ENCODE assay signal across 15 cellular contexts in the genomic region with DNA sequence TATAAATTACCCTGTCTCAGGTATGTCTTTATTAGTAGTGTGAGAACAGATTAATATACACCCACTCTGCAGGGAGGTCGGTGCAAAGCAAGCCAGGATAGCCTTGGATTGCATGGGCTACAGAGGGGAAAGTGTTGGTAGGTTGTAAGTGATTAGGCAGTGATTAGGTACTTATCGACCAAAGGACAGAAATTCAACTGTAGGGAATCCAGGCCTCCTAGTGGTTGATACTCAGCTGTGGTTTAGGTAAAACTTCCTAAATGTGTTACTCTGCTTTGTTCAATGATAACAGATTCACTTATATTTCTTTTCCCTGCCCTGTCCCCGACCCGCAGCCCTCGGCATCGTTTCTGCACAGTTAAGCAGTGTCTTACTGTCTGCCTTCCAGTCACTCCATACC.
DNase-seq lines count a peak whose midpoint lies in the region; ATAC-seq and TF ChIP-seq lines count a peak whose summit lies in the region.
"Had no signal": no experiment of that assay in that cellular context is flagged by ENCODE, and none has a peak within 500 bp of the region (broad histone marks: within the 10 kb centered on the region; RNA-seq: fewer than 3 reads in every experiment).

No MANE protein-coding gene starts in this region.

- H3K4me3 Mint-ChIP-seq in H9 = no peak overlapping the region
- no peak overlapping the region for H3K4me3 Mint-ChIP-seq in T-helper 2 cell treated with Interferon-gamma antibody and Interleukin-4, amounts not matched to agents 5 μg/mL and 100 μg/mL, for 36 hours
- no peak overlapping the region for H3K4me3 Mint-ChIP-seq in activated CD8-positive, alpha-beta T cell treated with anti-CD3 and anti-CD28 coated beads for 36 hours
- H3K4me3 Mint-ChIP-seq in activated T-helper 2 cell treated with anti-CD3 and anti-CD28 coated beads, Interferon-gamma antibody, Interleukin-2, Interleukin-4, amounts not matched to agents 10 μg/mL and 5 μg/mL and 100 μg/mL, durations not matched to agents 14 hours and 24 hours and 36 hours (ENCODE audit: low read depth) = no peak overlapping the region
- H3K4me3 Mint-ChIP-seq: B cell; CD4-positive, CD25-positive, alpha-beta regulatory T cell; IgD-negative memory B cell had no signal

- H2BK12ac ChIP-seq in H9 (ENCODE audit: insufficient read length, low read depth, low read length) = no peak overlapping the region

- no peak overlapping the region for H4K5ac ChIP-seq in H9 (ENCODE audit: insufficient read length, low read depth, low read length)

- no peaks in the 10 kb centered on the region for H3K9me3 ChIP-seq in H9 (ENCODE audit: control insufficient read depth, low read depth, low read length)
- H3K9me3 ChIP-seq: BLaER1 treated with 17β-estradiol and CSF1 and Interleukin-3, amounts not matched to agents 10 nM and 100 nM; Caco-2 had no signal

- no peak overlapping the region for H3K4me2 ChIP-seq in H9 (ENCODE audit: insufficient read depth, insufficient read length, low read length)
- H3K4me2 ChIP-seq: BLaER1 treated with 17β-estradiol and CSF1 and Interleukin-3, amounts not matched to agents 10 nM and 100 nM had no signal

- H2BK20ac ChIP-seq in H9 (ENCODE audit: low read depth, low read length, poor library complexity, severe bottlenecking) = no peak overlapping the region

- H3K23me2 ChIP-seq in H9 (ENCODE audit: insufficient read length, low read depth, low read length, poor library complexity, severe bottlenecking) = no peaks in the 10 kb centered on the region

- peak; percentile 42; the same call in 2 of the 3 replicates for TF ChIP-seq CTCF in H9 (conservative IDR thresholded peaks at IDR 0.05)
- peak; percentile 26 for TF ChIP-seq CTCF in choroid plexus epithelial cell (conservative IDR thresholded peaks at IDR 0.05; ENCODE audit: low read depth, low read length)
- TF ChIP-seq CTCF in fibroblast of the aortic adventitia (IDR thresholded peaks at IDR 0.05; ENCODE audit: insufficient read depth, low read length) = peak; percentile 3
- no peak for TF ChIP-seq CTCF in activated CD8-positive, alpha-beta T cell treated with anti-CD3 and anti-CD28 coated beads for 36 hours (IDR thresholded peaks at IDR 0.05)

- no peaks in the 10 kb centered on the region for H3K27me3 ChIP-seq in H9 (ENCODE audit: insufficient read depth, low read length)
- H3K27me3 ChIP-seq: BLaER1 treated with 17β-estradiol and CSF1 and Interleukin-3, amounts not matched to agents 10 nM and 100 nM had no signal

- H2BK15ac ChIP-seq in H9 (ENCODE audit: low read depth, low read length) = no peak overlapping the region

- WGBS in H9 (ENCODE audit: extremely low coverage, insufficient read length, low lambda C conversion rate) = no CpG with 5 or more reads among the region's 6 CpGs

- H2BK120ac ChIP-seq in H9 (ENCODE audit: low read depth, low read length, poor library complexity, severe bottlenecking) = no peak overlapping the region

- DNase-seq in H9 = no peak
- no peak for DNase-seq in choroid plexus epithelial cell (ENCODE audit: low read depth)
- DNase-seq in fibroblast of the aortic adventitia (ENCODE audit: low read depth) = no peak
- no peak for DNase-seq in T-helper 2 cell treated with Interferon-gamma antibody and Interleukin-4, amounts not matched to agents 5 μg/mL and 100 μg/mL, for 36 hours (ENCODE audit: low spot score)
- no peak for DNase-seq in activated CD8-positive, alpha-beta T cell treated with anti-CD3 and anti-CD28 coated beads for 36 hours
- no peak for DNase-seq in activated T-helper 2 cell treated with anti-CD3 and anti-CD28 coated beads, Interferon-gamma antibody, Interleukin-2, Interleukin-4, amounts not matched to agents 10 μg/mL and 5 μg/mL and 100 μg/mL, durations not matched to agents 14 hours and 24 hours and 36 hours (ENCODE audit: low spot score)
- DNase-seq: Caco-2; CD4-positive, CD25-positive, alpha-beta regulatory T cell; GOT3; H7 had no signal

- H3T11ph ChIP-seq in H9 (ENCODE audit: low read length) = no peak overlapping the region

- no peaks in the 10 kb centered on the region; the same call in 1 of the 2 replicates for H3K27me3 Mint-ChIP-seq in H9 (ENCODE audit: low read depth)
- H3K27me3 Mint-ChIP-seq in T-helper 2 cell treated with Interferon-gamma antibody and Interleukin-4, amounts not matched to agents 5 μg/mL and 100 μg/mL, for 36 hours (ENCODE audit: low read depth) = no peaks in the 10 kb centered on the region
- H3K27me3 Mint-ChIP-seq in activated CD8-positive, alpha-beta T cell treated with anti-CD3 and anti-CD28 coated beads for 36 hours = no peaks in the 10 kb centered on the region
- no peaks in the 10 kb centered on the region for H3K27me3 Mint-ChIP-seq in activated T-helper 2 cell treated with anti-CD3 and anti-CD28 coated beads, Interferon-gamma antibody, Interleukin-2, Interleukin-4, amounts not matched to agents 10 μg/mL and 5 μg/mL and 100 μg/mL, durations not matched to agents 14 hours and 24 hours and 36 hours (ENCODE audit: low read depth)
- H3K27me3 Mint-ChIP-seq: B cell; CD4-positive, CD25-positive, alpha-beta regulatory T cell; IgD-negative memory B cell had no signal

- H3K79me1 ChIP-seq in H9 (ENCODE audit: insufficient read depth, low read depth, low read length, poor library complexity, severe bottlenecking) = no peaks in the 10 kb centered on the region

- H3K4ac ChIP-seq in H9 (ENCODE audit: low read depth, low read length) = no peak overlapping the region

- ATAC-seq in GM21360 (IDR thresholded peaks at IDR 0.05; ENCODE audit: unreplicated experiment) = no peak
- no peak for ATAC-seq in activated CD8-positive, alpha-beta T cell treated with anti-CD3 and anti-CD28 coated beads for 36 hours
- ATAC-seq: HepG2 had no signal

- H2AK5ac ChIP-seq in H9 (ENCODE audit: insufficient read length, low read length) = no peak overlapping the region

- H3K14ac ChIP-seq in H9 (ENCODE audit: insufficient read depth, low read length) = no peak overlapping the region

- H3K4me1 Mint-ChIP-seq in H9 = no peaks in the 10 kb centered on the region
- no peaks in the 10 kb centered on the region for H3K4me1 Mint-ChIP-seq in T-helper 2 cell treated with Interferon-gamma antibody and Interleukin-4, amounts not matched to agents 5 μg/mL and 100 μg/mL, for 36 hours (ENCODE audit: low read depth)
- H3K4me1 Mint-ChIP-seq in activated CD8-positive, alpha-beta T cell treated with anti-CD3 and anti-CD28 coated beads for 36 hours (ENCODE audit: low read depth) = no peaks in the 10 kb centered on the region
- no peaks in the 10 kb centered on the region for H3K4me1 Mint-ChIP-seq in activated T-helper 2 cell treated with anti-CD3 and anti-CD28 coated beads, Interferon-gamma antibody, Interleukin-2, Interleukin-4, amounts not matched to agents 10 μg/mL and 5 μg/mL and 100 μg/mL, durations not matched to agents 14 hours and 24 hours and 36 hours (ENCODE audit: low read depth)
- H3K4me1 Mint-ChIP-seq: B cell; CD4-positive, CD25-positive, alpha-beta regulatory T cell; IgD-negative memory B cell had no signal

- no peaks in the 10 kb centered on the region for H3K4me1 ChIP-seq in H9 (ENCODE audit: insufficient read depth, low read length)
- H3K4me1 ChIP-seq: Caco-2 had no signal

- POLR2A ChIA-PET in activated CD8-positive, alpha-beta T cell treated with anti-CD3 and anti-CD28 coated beads for 36 hours (lab: Charles Lee) = no interaction called here

- no peak overlapping the region for H3K9ac ChIP-seq in H9 (ENCODE audit: extremely low read depth, insufficient read length, low read length)
- H3K9ac ChIP-seq: BLaER1 treated with 17β-estradiol and CSF1 and Interleukin-3, amounts not matched to agents 10 nM and 100 nM had no signal

- no peak overlapping the region for H3K18ac ChIP-seq in H9 (ENCODE audit: insufficient read length, low read depth, low read length)

- CTCF ChIA-PET in activated CD8-positive, alpha-beta T cell treated with anti-CD3 and anti-CD28 coated beads for 36 hours (lab: Charles Lee) = no interaction called here

- no peaks in the 10 kb centered on the region for H3K79me2 ChIP-seq in H9 (ENCODE audit: insufficient read depth, low read length)

- H3K56ac ChIP-seq in H9 (ENCODE audit: insufficient read length, low read depth, low read length) = no peak overlapping the region

- no peak overlapping the region for H3K4me3 ChIP-seq in choroid plexus epithelial cell (ENCODE audit: low read depth, low read length)
- H3K4me3 ChIP-seq in fibroblast of the aortic adventitia (ENCODE audit: low read depth, low read length) = no peak overlapping the region
- H3K4me3 ChIP-seq: BLaER1 treated with 17β-estradiol and CSF1 and Interleukin-3, amounts not matched to agents 10 nM and 100 nM had no signal

- intact Hi-C loops in activated CD8-positive, alpha-beta T cell treated with anti-CD3 and anti-CD28 coated beads for 36 hours (cut with micrococcal nuclease) = no loop called here
- intact Hi-C loops in activated T-helper 2 cell treated with anti-CD3 and anti-CD28 coated beads, Interferon-gamma antibody, Interleukin-2, Interleukin-4, amounts not matched to agents 10 μg/mL and 5 μg/mL and 100 μg/mL, durations not matched to agents 14 hours and 24 hours and 36 hours (cut with micrococcal nuclease) = no loop called here

- no peak overlapping the region for H2BK5ac ChIP-seq in H9 (ENCODE audit: insufficient read length, low read length)

- no peak overlapping the region; a peak in 1 of 7 replicates for H3K27ac Mint-ChIP-seq in H9
- H3K27ac Mint-ChIP-seq in T-helper 2 cell treated with Interferon-gamma antibody and Interleukin-4, amounts not matched to agents 5 μg/mL and 100 μg/mL, for 36 hours = no peak overlapping the region
- no peak overlapping the region for H3K27ac Mint-ChIP-seq in activated CD8-positive, alpha-beta T cell treated with anti-CD3 and anti-CD28 coated beads for 36 hours
- no peak overlapping the region for H3K27ac Mint-ChIP-seq in activated T-helper 2 cell treated with anti-CD3 and anti-CD28 coated beads, Interferon-gamma antibody, Interleukin-2, Interleukin-4, amounts not matched to agents 10 μg/mL and 5 μg/mL and 100 μg/mL, durations not matched to agents 14 hours and 24 hours and 36 hours
- H3K27ac Mint-ChIP-seq: B cell; CD4-positive, CD25-positive, alpha-beta regulatory T cell; IgD-negative memory B cell had no signal

- no peaks in the 10 kb centered on the region for H3K9me3 Mint-ChIP-seq in H9
- H3K9me3 Mint-ChIP-seq in T-helper 2 cell treated with Interferon-gamma antibody and Interleukin-4, amounts not matched to agents 5 μg/mL and 100 μg/mL, for 36 hours = peaks cover 9% of the 10 kb centered on the region
- no peaks in the 10 kb centered on the region for H3K9me3 Mint-ChIP-seq in activated CD8-positive, alpha-beta T cell treated with anti-CD3 and anti-CD28 coated beads for 36 hours
- H3K9me3 Mint-ChIP-seq in activated T-helper 2 cell treated with anti-CD3 and anti-CD28 coated beads, Interferon-gamma antibody, Interleukin-2, Interleukin-4, amounts not matched to agents 10 μg/mL and 5 μg/mL and 100 μg/mL, durations not matched to agents 14 hours and 24 hours and 36 hours = no peaks in the 10 kb centered on the region
- H3K9me3 Mint-ChIP-seq: IgD-negative memory B cell had no signal

- H2AFZ ChIP-seq in H9 (ENCODE audit: low read length) = no peak overlapping the region

- H3K23ac ChIP-seq in H9 (ENCODE audit: insufficient read length, low read depth, low read length) = no peak overlapping the region

- no peaks in the 10 kb centered on the region for H3K36me3 Mint-ChIP-seq in H9 (ENCODE audit: insufficient read depth in 1 of 3, low read depth in 3 of 3)
- H3K36me3 Mint-ChIP-seq in T-helper 2 cell treated with Interferon-gamma antibody and Interleukin-4, amounts not matched to agents 5 μg/mL and 100 μg/mL, for 36 hours (ENCODE audit: low read depth) = no peaks in the 10 kb centered on the region
- no peaks in the 10 kb centered on the region for H3K36me3 Mint-ChIP-seq in activated CD8-positive, alpha-beta T cell treated with anti-CD3 and anti-CD28 coated beads for 36 hours (ENCODE audit: low read depth)
- no peaks in the 10 kb centered on the region for H3K36me3 Mint-ChIP-seq in activated T-helper 2 cell treated with anti-CD3 and anti-CD28 coated beads, Interferon-gamma antibody, Interleukin-2, Interleukin-4, amounts not matched to agents 10 μg/mL and 5 μg/mL and 100 μg/mL, durations not matched to agents 14 hours and 24 hours and 36 hours (ENCODE audit: low read depth)
- H3K36me3 Mint-ChIP-seq: CD4-positive, CD25-positive, alpha-beta regulatory T cell; IgD-negative memory B cell had no signal

- no peak overlapping the region for H4K91ac ChIP-seq in H9 (ENCODE audit: insufficient read length, low read depth, low read length)

- H3K27ac ChIP-seq in H9 (ENCODE audit: insufficient read length, low read depth, low read length) = no peak overlapping the region
- H3K27ac ChIP-seq: BLaER1 treated with 17β-estradiol and CSF1 and Interleukin-3, amounts not matched to agents 10 nM and 100 nM had no signal

- no peaks in the 10 kb centered on the region for H4K20me1 ChIP-seq in H9 (ENCODE audit: control insufficient read depth, insufficient read depth, insufficient read length)
- H4K20me1 ChIP-seq: BLaER1 treated with 17β-estradiol and CSF1 and Interleukin-3, amounts not matched to agents 10 nM and 100 nM had no signal

- no peak overlapping the region for H4K8ac ChIP-seq in H9 (replicated peaks; ENCODE audit: insufficient read length, low read depth, low read length)
